In the genomic region with DNA sequence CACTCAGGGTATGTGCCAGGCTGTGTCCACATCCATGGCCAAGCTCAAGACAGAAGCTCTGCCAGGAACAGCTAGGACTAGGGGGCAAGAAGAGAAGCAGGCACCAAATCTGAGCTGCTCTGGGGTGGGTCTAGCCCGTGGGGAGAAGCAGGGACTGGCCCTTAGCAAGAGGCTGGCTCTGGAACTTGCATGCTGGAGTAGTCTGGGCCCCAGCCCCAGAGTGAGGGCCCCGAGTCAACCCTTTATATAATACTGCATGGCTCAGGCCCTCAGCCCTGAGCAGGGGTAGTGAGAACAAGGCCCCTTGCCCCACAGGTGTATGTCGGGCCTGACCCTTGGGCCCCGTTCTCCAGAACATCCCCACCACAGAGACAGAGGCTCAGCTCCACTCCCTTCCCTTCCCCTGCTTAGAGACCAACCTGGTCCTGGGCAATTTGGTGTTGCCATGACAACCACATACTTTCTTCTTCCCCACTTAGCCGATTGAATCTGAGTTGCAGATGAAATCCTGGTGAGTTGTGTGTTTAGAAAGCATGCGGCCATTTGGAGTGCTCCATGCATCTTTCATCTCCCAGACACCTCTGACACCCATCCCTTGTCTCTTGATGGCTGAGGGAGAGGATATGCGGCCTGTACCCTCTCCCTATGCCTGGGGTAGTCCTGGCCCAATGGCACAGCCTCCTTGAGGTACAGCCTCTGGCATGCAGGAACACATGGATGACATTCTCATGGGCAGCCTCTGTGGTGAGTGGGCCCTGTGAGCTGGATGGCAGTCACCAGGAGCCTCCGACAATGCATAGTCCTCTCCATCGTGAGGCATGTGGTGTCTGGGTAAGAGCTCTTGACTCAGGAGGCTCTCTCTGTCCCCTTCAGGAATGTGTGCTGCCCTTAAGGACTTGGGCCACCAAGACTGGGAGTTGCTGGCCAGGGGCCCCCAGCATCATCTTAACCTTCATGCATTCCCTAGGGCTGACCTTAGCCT, we compare ENCODE assay signal across 1 cellular context.
TF ChIP-seq lines count a peak whose summit lies in the region.

No MANE protein-coding gene starts in this region.

TF ChIP-seq in SK-N-SH treated with all-trans-retinoic acid at 6 μM for 48 hours, 23 proteins besides CTCF, POLR2A, EP300 and RAD21:
- TF ChIP-seq CSRNP3 (CRISPR knock-in tag; IDR thresholded peaks at IDR 0.05) (no peak), ZNF565 (CRISPR knock-in tag; conservative IDR thresholded peaks at IDR 0.05; ENCODE audit: low read depth) (no peak), ARNTL (CRISPR knock-in tag; IDR thresholded peaks at IDR 0.05; ENCODE audit: borderline replicate concordance, low read depth) (no peak)
